22 cellular contexts compared by ENCODE assay signal in the genomic region with DNA sequence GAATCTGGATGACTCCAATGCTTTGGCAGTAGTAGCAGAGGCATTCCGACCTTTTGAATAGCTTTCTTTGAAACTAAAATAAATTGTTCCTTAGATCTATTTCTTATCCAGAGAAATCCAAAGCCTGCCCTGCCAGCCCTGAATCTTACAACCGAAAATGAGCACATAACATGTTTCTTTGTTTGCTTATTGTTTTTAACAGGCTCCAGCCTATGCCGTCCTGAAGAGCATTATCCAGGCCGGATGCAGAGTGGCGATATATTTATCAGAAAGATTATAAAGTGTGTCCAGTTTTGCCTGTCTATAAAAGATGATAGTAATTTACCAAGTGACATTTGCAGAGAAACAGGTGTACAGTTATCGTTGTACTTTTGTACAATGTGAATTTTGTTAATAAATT.
"Had no signal": no experiment of that assay in that cellular context is flagged by ENCODE, and none has a peak within 500 bp of the region (broad histone marks: within the 10 kb centered on the region; RNA-seq: fewer than 3 reads in every experiment).

No MANE protein-coding gene starts in this region.

- H3K27ac ChIP-seq: colonic mucosa, epithelial cell of prostate, esophagus squamous epithelium, heart right ventricle, left lung, lower lobe of right lung had no signal

- H3K4me1 Mint-ChIP-seq: endodermal cell, mesothelial cell of epicardium had no signal

- DNase-seq: colonic mucosa; cortex of kidney; effector CD8-positive, alpha-beta T cell; effector memory CD8-positive, alpha-beta T cell; endodermal cell; erythroblast; esophagus squamous epithelium; foreskin fibroblast; foreskin melanocyte; gastrocnemius medialis; glutamatergic neuron; head of caudate nucleus; heart right ventricle; hippocampal formation; left cardiac atrium; left lung; left ventricle myocardium superior; lower lobe of right lung; mesenchymal stem cell had no signal

- H3K27me3 Mint-ChIP-seq: dendritic cell treated with granulocyte-macrophage colony-stimulating factor and Interleukin-4, amounts not matched to agents 40 ng/mL and 50 ng/mL, for 4 days; effector memory CD8-positive, alpha-beta T cell had no signal

- H3K9me3 Mint-ChIP-seq: dendritic cell treated with granulocyte-macrophage colony-stimulating factor and Interleukin-4, amounts not matched to agents 40 ng/mL and 50 ng/mL, for 4 days; effector memory CD8-positive, alpha-beta T cell had no signal

- H3K4me1 ChIP-seq: colonic mucosa, esophagus squamous epithelium, lower lobe of right lung had no signal

- H3K4me3 Mint-ChIP-seq: dendritic cell treated with granulocyte-macrophage colony-stimulating factor and Interleukin-4, amounts not matched to agents 40 ng/mL and 50 ng/mL, for 4 days; effector memory CD8-positive, alpha-beta T cell; endodermal cell; mesothelial cell of epicardium had no signal

- H3K27me3 ChIP-seq: colonic mucosa, esophagus squamous epithelium, gastrocnemius medialis, heart right ventricle, left lung had no signal

- H3K4me3 ChIP-seq: colonic mucosa, esophagus squamous epithelium, gastrocnemius medialis, heart right ventricle, left lung, lower lobe of right lung had no signal

- H3K27ac Mint-ChIP-seq: dendritic cell treated with granulocyte-macrophage colony-stimulating factor and Interleukin-4, amounts not matched to agents 40 ng/mL and 50 ng/mL, for 4 days; effector memory CD8-positive, alpha-beta T cell; endodermal cell; mesothelial cell of epicardium had no signal

- H3K9me3 ChIP-seq: colonic mucosa, esophagus squamous epithelium, gastrocnemius medialis, heart right ventricle, left lung, lower lobe of right lung had no signal

- H3K36me3 ChIP-seq: colonic mucosa had no signal
